Comparison of ENCODE assay signal across 21 cellular contexts in the genomic region with DNA sequence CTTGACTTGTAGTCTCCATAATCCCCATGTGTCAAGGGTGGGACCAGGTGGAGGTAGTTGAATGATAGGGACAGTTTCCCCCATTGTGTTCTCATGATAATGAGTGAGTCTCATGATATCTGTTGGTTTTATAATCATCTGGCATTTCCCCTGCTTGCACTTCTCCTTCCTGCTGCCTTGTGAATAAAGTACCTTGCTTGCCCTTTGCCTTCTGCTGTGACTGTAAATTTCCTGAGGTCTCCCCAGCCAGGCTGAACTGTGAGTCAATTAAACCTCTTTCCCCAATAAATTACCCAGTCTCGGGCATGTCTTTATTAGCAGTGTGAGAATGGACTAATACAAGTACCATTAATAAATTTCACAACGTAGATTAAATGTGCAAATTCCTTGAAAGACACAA.
"Had no signal": no experiment of that assay in that cellular context is flagged by ENCODE, and none has a peak within 500 bp of the region (broad histone marks: within the 10 kb centered on the region; RNA-seq: fewer than 3 reads in every experiment).

No MANE protein-coding gene starts in this region.

- H3K4me1 ChIP-seq: prostate gland, right atrium auricular region, stomach, testis, tibial artery had no signal

- H3K4me3 ChIP-seq: lung, prostate gland, right atrium auricular region, stomach, testis, tibial artery had no signal

- H3K4me1 Mint-ChIP-seq: nephron had no signal

- H3K9me3 ChIP-seq: prostate gland, right atrium auricular region, stomach, testis had no signal

- ATAC-seq: left lobe of liver; naive thymus-derived CD4-positive, alpha-beta T cell; sciatic nerve; stimulated activated effector memory CD8-positive, alpha-beta T cell treated with anti-CD3 and anti-CD28 coated beads, Interleukin-12 subunit alpha, Interleukin-12 subunit beta, amount 100 ng/mL, for 72 hours had no signal

- DNase-seq: cerebellar nuclear complex; cortex of kidney; effector CD8-positive, alpha-beta T cell; mesenchymal stem cell; midbrain; naive thymus-derived CD4-positive, alpha-beta T cell; nucleus accumbens; stimulated activated CD4-positive, alpha-beta T cell treated with anti-CD3 and anti-CD28 coated beads, Interleukin-2, amount 100 ng/mL, for 24 hours; stimulated activated CD4-positive, alpha-beta T cell treated with anti-CD3 and anti-CD28 coated beads, Interleukin-4, amount 100 ng/mL, for 24 hours; stimulated activated naive CD4-positive, alpha-beta T cell treated with Interleukin-2 at 50 U/mL for 16 hours; stomach; testis; tibial artery had no signal

- H3K27me3 ChIP-seq: right atrium auricular region, stomach, testis, tibial artery had no signal

- H3K27ac Mint-ChIP-seq: nephron; stimulated activated effector memory CD8-positive, alpha-beta T cell treated with anti-CD3 and anti-CD28 coated beads, Interleukin-12 subunit alpha, Interleukin-12 subunit beta, amount 100 ng/mL, for 72 hours; type B pancreatic cell had no signal

- H3K36me3 ChIP-seq: prostate gland, right atrium auricular region had no signal

- H3K27ac ChIP-seq: prostate gland, right atrium auricular region, stomach, testis, tibial artery had no signal

- H3K4me3 Mint-ChIP-seq: nephron; stimulated activated effector memory CD8-positive, alpha-beta T cell treated with anti-CD3 and anti-CD28 coated beads, Interleukin-12 subunit alpha, Interleukin-12 subunit beta, amount 100 ng/mL, for 72 hours; type B pancreatic cell had no signal

- H3K27me3 Mint-ChIP-seq: naive thymus-derived CD4-positive, alpha-beta T cell; type B pancreatic cell had no signal
